ENCODE assay signal across 1 cellular context in genomic region chr15:65423977-65424679, GRCh38.
TF ChIP-seq lines count a peak whose summit lies in the region.

No MANE protein-coding gene starts in this region.

TF ChIP-seq in GM23338, 12 proteins besides CTCF, POLR2A, EP300 and RAD21:
- no peak for TF ChIP-seq EZH2 (IDR thresholded peaks at IDR 0.05; ENCODE audit: low read depth, unreplicated experiment)
- TF ChIP-seq ZNF462 (CRISPR knock-in tag; IDR thresholded peaks at IDR 0.05), result no peak
- no peak for TF ChIP-seq ZNF331 (CRISPR knock-in tag; IDR thresholded peaks at IDR 0.05; ENCODE audit: low read depth)
- no peak for TF ChIP-seq EZH2phosphoT487 (IDR thresholded peaks at IDR 0.05; ENCODE audit: unreplicated experiment)
- no peak for TF ChIP-seq JUNB (IDR thresholded peaks at IDR 0.05; ENCODE audit: unreplicated experiment)
- TF ChIP-seq ZNF114 (CRISPR knock-in tag; IDR thresholded peaks at IDR 0.05), result no peak
- TF ChIP-seq NANOG (IDR thresholded peaks at IDR 0.05; ENCODE audit: borderline replicate concordance), result no peak
- TF ChIP-seq STAT1 (IDR thresholded peaks at IDR 0.05; ENCODE audit: unreplicated experiment), result no peak
- no peak for TF ChIP-seq REST (IDR thresholded peaks at IDR 0.05; ENCODE audit: unreplicated experiment)
- TF ChIP-seq CREB1 (CRISPR knock-in tag; IDR thresholded peaks at IDR 0.05; ENCODE audit: low read depth), result no peak
TF ChIP-seq in GM23338: peak in this region for 0.
